In genomic region chr14:77213657-77214016, GRCh38 we compare ENCODE assay signal across 16 cellular contexts. TPM values are rescaled to one million over a fixed set of nuclear protein-coding genes. Genes with fewer than 3 reads are reported as not detected.
"Had no signal": no experiment of that assay in that cellular context is flagged by ENCODE, and none has a peak within 500 bp of the region (broad histone marks: within the 10 kb centered on the region; RNA-seq: fewer than 3 reads in every experiment).

No MANE protein-coding gene starts in this region.

- H3K4me3 Mint-ChIP-seq: dendritic cell treated with granulocyte-macrophage colony-stimulating factor and Interleukin-4, amounts not matched to agents 40 ng/mL and 50 ng/mL, for 4 days; effector memory CD8-positive, alpha-beta T cell; natural killer cell had no signal

- ATAC-seq: effector memory CD8-positive, alpha-beta T cell; gastrocnemius medialis had no signal

- H3K27me3 ChIP-seq: uterus had no signal

- H3K9me3 Mint-ChIP-seq: dendritic cell treated with granulocyte-macrophage colony-stimulating factor and Interleukin-4, amounts not matched to agents 40 ng/mL and 50 ng/mL, for 4 days; natural killer cell had no signal

- H3K36me3 Mint-ChIP-seq: natural killer cell had no signal

- H3K4me1 ChIP-seq: esophagus muscularis mucosa, gastrocnemius medialis, heart right ventricle, parathyroid adenoma, psoas muscle, uterus had no signal

- H3K79me2 ChIP-seq: parathyroid adenoma had no signal

- H3K9ac ChIP-seq: parathyroid adenoma had no signal

- H3K9me3 ChIP-seq: esophagus muscularis mucosa, gastrocnemius medialis, heart right ventricle, psoas muscle, uterus had no signal

- H2AFZ ChIP-seq: parathyroid adenoma had no signal

- H3K27ac Mint-ChIP-seq: dendritic cell treated with granulocyte-macrophage colony-stimulating factor and Interleukin-4, amounts not matched to agents 40 ng/mL and 50 ng/mL, for 4 days; effector memory CD8-positive, alpha-beta T cell; natural killer cell had no signal

- H3K27ac ChIP-seq: epithelial cell of prostate, esophagus muscularis mucosa, gastrocnemius medialis, heart right ventricle, parathyroid adenoma, psoas muscle, uterus had no signal

- H3K36me3 ChIP-seq: esophagus muscularis mucosa, gastrocnemius medialis, heart right ventricle, uterus had no signal

- H3K4me3 ChIP-seq: esophagus muscularis mucosa, gastrocnemius medialis, heart right ventricle, psoas muscle, uterus had no signal

- DNase-seq: gastrocnemius medialis; heart right ventricle; natural killer cell; stimulated activated naive CD4-positive, alpha-beta T cell treated with Interleukin-2 at 50 U/mL for 16 hours; uterus had no signal

RNA-seq across cellular contexts. Expression of gene NGB, which starts 57.4 kb away (rescaled TPM):
- total RNA-seq: fibroblast of villous mesenchyme, gastrocnemius medialis, heart right ventricle, left lobe of liver, lower leg skin, mucosa of gallbladder, myocyte, natural killer cell, psoas muscle, uterus had no signal
- polyA plus RNA-seq: heart right ventricle had no signal
